1 cellular context compared by ENCODE assay signal in the genomic region with DNA sequence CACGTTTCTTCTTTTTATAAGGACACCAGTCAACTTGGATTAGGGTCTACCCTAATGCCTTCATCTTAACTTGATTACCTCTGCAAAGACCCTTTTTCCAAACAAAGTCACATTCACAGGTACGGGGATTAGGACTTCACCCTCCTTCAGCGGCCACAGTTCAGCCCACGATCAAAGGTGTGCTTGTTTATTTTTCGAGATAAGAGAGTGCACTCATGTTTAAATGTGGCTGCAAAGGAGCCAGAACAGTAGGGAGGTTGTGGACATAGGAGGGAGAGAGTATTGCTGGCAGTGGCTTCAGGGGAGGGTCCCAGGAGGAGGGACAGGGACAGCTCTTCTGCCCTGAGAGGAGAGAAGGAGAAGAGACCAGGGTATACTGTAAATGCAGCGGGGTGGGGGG.
TF ChIP-seq lines count a peak whose summit lies in the region.

No MANE protein-coding gene starts in this region.

TF ChIP-seq in HepG2, 621 proteins besides CTCF, POLR2A, EP300 and RAD21 (continued from another document and continues in another):
- peak; percentile 38; the same call in 1 of the 2 replicates for TF ChIP-seq NCOR1 (IDR thresholded peaks at IDR 0.05; ENCODE audit: borderline replicate concordance, low read length)
- peak; percentile 60; the same call in 1 of the 2 replicates for TF ChIP-seq ZNF124 (CRISPR knock-in tag; IDR thresholded peaks at IDR 0.05)
- TF ChIP-seq SALL1 (CRISPR knock-in tag; IDR thresholded peaks at IDR 0.05): peak; percentile 74
- TF ChIP-seq NR2C2 (CRISPR knock-in tag; IDR thresholded peaks at IDR 0.05; ENCODE audit: borderline replicate concordance): no peak
- TF ChIP-seq, protein P1, sequence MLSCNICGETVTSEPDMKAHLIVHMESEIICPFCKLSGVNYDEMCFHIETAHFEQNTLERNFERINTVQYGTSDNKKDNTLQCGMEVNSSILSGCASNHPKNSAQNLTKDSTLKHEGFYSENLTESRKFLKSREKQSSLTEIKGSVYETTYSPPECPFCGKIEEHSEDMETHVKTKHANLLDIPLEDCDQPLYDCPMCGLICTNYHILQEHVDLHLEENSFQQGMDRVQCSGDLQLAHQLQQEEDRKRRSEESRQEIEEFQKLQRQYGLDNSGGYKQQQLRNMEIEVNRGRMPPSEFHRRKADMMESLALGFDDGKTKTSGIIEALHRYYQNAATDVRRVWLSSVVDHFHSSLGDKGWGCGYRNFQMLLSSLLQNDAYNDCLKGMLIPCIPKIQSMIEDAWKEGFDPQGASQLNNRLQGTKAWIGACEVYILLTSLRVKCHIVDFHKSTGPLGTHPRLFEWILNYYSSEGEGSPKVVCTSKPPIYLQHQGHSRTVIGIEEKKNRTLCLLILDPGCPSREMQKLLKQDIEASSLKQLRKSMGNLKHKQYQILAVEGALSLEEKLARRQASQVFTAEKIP (CRISPR knock-in tag; IDR thresholded peaks at IDR 0.05; ENCODE audit: borderline replicate concordance): no peak
- TF ChIP-seq GFI1 (CRISPR knock-in tag; IDR thresholded peaks at IDR 0.05; ENCODE audit: borderline replicate concordance): peak; percentile 53; the same call in 1 of the 2 replicates
- TF ChIP-seq, protein P2, sequence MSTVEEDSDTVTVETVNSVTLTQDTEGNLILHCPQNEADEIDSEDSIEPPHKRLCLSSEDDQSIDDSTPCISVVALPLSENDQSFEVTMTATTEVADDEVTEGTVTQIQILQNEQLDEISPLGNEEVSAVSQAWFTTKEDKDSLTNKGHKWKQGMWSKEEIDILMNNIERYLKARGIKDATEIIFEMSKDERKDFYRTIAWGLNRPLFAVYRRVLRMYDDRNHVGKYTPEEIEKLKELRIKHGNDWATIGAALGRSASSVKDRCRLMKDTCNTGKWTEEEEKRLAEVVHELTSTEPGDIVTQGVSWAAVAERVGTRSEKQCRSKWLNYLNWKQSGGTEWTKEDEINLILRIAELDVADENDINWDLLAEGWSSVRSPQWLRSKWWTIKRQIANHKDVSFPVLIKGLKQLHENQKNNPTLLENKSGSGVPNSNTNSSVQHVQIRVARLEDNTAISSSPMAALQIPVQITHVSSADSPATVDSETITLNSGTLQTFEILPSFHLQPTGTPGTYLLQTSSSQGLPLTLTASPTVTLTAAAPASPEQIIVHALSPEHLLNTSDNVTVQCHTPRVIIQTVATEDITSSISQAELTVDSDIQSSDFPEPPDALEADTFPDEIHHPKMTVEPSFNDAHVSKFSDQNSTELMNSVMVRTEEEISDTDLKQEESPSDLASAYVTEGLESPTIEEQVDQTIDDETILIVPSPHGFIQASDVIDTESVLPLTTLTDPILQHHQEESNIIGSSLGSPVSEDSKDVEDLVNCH (CRISPR knock-in tag; IDR thresholded peaks at IDR 0.05): no peak
- TF ChIP-seq, protein P3, sequence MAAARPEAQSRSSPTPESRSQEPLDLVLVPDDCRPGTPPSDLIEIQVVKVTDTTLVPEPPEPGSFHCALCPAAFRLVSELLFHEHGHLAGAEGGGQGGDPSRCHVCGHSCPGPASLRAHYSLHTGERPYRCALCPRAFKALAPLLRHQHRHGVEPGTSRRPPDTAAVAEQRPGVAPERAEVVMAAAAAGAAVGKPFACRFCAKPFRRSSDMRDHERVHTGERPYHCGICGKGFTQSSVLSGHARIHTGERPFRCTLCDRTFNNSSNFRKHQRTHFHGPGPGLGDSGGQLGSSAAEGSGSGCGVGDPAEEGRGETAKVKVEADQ (CRISPR knock-in tag; IDR thresholded peaks at IDR 0.05; ENCODE audit: borderline replicate concordance): no peak
- TF ChIP-seq ZNF224 (CRISPR knock-in tag; IDR thresholded peaks at IDR 0.05): no peak
- no peak for TF ChIP-seq IRX3 (CRISPR knock-in tag; IDR thresholded peaks at IDR 0.05; ENCODE audit: borderline replicate concordance, low read depth)
- TF ChIP-seq TEAD3 (CRISPR knock-in tag; optimal IDR thresholded peaks at IDR 0.05; ENCODE audit: borderline replicate concordance): peak; percentile 57
- 0 out of 2 replicates have a peak, but pooled peaks have one; percentile 38 for TF ChIP-seq TSC22D2 (CRISPR knock-in tag; IDR thresholded peaks at IDR 0.05; ENCODE audit: borderline replicate concordance)
- TF ChIP-seq ZFP90 (CRISPR knock-in tag; IDR thresholded peaks at IDR 0.05; ENCODE audit: borderline replicate concordance): no peak
- TF ChIP-seq, protein P4, sequence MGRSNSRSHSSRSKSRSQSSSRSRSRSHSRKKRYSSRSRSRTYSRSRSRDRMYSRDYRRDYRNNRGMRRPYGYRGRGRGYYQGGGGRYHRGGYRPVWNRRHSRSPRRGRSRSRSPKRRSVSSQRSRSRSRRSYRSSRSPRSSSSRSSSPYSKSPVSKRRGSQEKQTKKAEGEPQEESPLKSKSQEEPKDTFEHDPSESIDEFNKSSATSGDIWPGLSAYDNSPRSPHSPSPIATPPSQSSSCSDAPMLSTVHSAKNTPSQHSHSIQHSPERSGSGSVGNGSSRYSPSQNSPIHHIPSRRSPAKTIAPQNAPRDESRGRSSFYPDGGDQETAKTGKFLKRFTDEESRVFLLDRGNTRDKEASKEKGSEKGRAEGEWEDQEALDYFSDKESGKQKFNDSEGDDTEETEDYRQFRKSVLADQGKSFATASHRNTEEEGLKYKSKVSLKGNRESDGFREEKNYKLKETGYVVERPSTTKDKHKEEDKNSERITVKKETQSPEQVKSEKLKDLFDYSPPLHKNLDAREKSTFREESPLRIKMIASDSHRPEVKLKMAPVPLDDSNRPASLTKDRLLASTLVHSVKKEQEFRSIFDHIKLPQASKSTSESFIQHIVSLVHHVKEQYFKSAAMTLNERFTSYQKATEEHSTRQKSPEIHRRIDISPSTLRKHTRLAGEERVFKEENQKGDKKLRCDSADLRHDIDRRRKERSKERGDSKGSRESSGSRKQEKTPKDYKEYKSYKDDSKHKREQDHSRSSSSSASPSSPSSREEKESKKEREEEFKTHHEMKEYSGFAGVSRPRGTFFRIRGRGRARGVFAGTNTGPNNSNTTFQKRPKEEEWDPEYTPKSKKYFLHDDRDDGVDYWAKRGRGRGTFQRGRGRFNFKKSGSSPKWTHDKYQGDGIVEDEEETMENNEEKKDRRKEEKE (IDR thresholded peaks at IDR 0.05): no peak
- peak; percentile 90 for TF ChIP-seq CBX5 (CRISPR knock-in tag; IDR thresholded peaks at IDR 0.05; ENCODE audit: borderline replicate concordance)
- TF ChIP-seq HNF4A (CRISPR knock-in tag; IDR thresholded peaks at IDR 0.05): peak; percentile 95
- TF ChIP-seq TARDBP (CRISPR knock-in tag; IDR thresholded peaks at IDR 0.05): peak; percentile 83
- TF ChIP-seq ZNF282 (IDR thresholded peaks at IDR 0.05; ENCODE audit: partially characterized antibody): no peak
- TF ChIP-seq MZF1 (CRISPR knock-in tag; IDR thresholded peaks at IDR 0.05; ENCODE audit: borderline replicate concordance): no peak
- TF ChIP-seq HNRNPK (IDR thresholded peaks at IDR 0.05; ENCODE audit: low read depth, low read length, poor library complexity, severe bottlenecking): no peak
- no peak for TF ChIP-seq ZSCAN30 (CRISPR knock-in tag; IDR thresholded peaks at IDR 0.05)
- TF ChIP-seq ZNF788 (CRISPR knock-in tag; IDR thresholded peaks at IDR 0.05; ENCODE audit: borderline replicate concordance): peak; percentile 47; the same call in 1 of the 2 replicates
- TF ChIP-seq NKX3-1 (CRISPR knock-in tag; IDR thresholded peaks at IDR 0.05): peak; percentile 86; the same call in 1 of the 2 replicates
- TF ChIP-seq GATA4 (IDR thresholded peaks at IDR 0.05; ENCODE audit: borderline replicate concordance, low read depth): peak; percentile 98
- peak; percentile 41; the same call in 1 of the 2 replicates for TF ChIP-seq FOXA1 (IDR thresholded peaks at IDR 0.05)
- TF ChIP-seq FOXA1 (CRISPR knock-in tag; IDR thresholded peaks at IDR 0.05): peak; percentile 100
- peak; percentile 79; the same call in 1 of the 2 replicates for TF ChIP-seq CREM (IDR thresholded peaks at IDR 0.05)
- no peak for TF ChIP-seq CREM (CRISPR knock-in tag; IDR thresholded peaks at IDR 0.05)
- TF ChIP-seq, protein P5, sequence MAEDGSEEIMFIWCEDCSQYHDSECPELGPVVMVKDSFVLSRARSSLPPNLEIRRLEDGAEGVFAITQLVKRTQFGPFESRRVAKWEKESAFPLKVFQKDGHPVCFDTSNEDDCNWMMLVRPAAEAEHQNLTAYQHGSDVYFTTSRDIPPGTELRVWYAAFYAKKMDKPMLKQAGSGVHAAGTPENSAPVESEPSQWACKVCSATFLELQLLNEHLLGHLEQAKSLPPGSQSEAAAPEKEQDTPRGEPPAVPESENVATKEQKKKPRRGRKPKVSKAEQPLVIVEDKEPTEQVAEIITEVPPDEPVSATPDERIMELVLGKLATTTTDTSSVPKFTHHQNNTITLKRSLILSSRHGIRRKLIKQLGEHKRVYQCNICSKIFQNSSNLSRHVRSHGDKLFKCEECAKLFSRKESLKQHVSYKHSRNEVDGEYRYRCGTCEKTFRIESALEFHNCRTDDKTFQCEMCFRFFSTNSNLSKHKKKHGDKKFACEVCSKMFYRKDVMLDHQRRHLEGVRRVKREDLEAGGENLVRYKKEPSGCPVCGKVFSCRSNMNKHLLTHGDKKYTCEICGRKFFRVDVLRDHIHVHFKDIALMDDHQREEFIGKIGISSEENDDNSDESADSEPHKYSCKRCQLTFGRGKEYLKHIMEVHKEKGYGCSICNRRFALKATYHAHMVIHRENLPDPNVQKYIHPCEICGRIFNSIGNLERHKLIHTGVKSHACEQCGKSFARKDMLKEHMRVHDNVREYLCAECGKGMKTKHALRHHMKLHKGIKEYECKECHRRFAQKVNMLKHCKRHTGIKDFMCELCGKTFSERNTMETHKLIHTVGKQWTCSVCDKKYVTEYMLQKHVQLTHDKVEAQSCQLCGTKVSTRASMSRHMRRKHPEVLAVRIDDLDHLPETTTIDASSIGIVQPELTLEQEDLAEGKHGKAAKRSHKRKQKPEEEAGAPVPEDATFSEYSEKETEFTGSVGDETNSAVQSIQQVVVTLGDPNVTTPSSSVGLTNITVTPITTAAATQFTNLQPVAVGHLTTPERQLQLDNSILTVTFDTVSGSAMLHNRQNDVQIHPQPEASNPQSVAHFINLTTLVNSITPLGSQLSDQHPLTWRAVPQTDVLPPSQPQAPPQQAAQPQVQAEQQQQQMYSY (CRISPR knock-in tag; IDR thresholded peaks at IDR 0.05): no peak
- TF ChIP-seq ZNF7 (CRISPR knock-in tag; IDR thresholded peaks at IDR 0.05): 0 out of 2 replicates have a peak, but pooled peaks have one; percentile 22
- no peak for TF ChIP-seq CENPX (CRISPR knock-in tag; IDR thresholded peaks at IDR 0.05)
- TF ChIP-seq, protein P6, sequence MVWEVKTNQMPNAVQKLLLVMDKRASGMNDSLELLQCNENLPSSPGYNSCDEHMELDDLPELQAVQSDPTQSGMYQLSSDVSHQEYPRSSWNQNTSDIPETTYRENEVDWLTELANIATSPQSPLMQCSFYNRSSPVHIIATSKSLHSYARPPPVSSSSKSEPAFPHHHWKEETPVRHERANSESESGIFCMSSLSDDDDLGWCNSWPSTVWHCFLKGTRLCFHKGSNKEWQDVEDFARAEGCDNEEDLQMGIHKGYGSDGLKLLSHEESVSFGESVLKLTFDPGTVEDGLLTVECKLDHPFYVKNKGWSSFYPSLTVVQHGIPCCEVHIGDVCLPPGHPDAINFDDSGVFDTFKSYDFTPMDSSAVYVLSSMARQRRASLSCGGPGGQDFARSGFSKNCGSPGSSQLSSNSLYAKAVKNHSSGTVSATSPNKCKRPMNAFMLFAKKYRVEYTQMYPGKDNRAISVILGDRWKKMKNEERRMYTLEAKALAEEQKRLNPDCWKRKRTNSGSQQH (CRISPR knock-in tag; IDR thresholded peaks at IDR 0.05; ENCODE audit: low read depth): no peak
- TF ChIP-seq ZNF232 (CRISPR knock-in tag; IDR thresholded peaks at IDR 0.05; ENCODE audit: borderline replicate concordance): no peak
- TF ChIP-seq POLR2G (IDR thresholded peaks at IDR 0.05; ENCODE audit: low read depth, low read length): no peak
- TF ChIP-seq, protein P7, sequence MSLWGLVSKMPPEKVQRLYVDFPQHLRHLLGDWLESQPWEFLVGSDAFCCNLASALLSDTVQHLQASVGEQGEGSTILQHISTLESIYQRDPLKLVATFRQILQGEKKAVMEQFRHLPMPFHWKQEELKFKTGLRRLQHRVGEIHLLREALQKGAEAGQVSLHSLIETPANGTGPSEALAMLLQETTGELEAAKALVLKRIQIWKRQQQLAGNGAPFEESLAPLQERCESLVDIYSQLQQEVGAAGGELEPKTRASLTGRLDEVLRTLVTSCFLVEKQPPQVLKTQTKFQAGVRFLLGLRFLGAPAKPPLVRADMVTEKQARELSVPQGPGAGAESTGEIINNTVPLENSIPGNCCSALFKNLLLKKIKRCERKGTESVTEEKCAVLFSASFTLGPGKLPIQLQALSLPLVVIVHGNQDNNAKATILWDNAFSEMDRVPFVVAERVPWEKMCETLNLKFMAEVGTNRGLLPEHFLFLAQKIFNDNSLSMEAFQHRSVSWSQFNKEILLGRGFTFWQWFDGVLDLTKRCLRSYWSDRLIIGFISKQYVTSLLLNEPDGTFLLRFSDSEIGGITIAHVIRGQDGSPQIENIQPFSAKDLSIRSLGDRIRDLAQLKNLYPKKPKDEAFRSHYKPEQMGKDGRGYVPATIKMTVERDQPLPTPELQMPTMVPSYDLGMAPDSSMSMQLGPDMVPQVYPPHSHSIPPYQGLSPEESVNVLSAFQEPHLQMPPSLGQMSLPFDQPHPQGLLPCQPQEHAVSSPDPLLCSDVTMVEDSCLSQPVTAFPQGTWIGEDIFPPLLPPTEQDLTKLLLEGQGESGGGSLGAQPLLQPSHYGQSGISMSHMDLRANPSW (CRISPR knock-in tag; IDR thresholded peaks at IDR 0.05; ENCODE audit: borderline replicate concordance): no peak
- TF ChIP-seq, protein P8, sequence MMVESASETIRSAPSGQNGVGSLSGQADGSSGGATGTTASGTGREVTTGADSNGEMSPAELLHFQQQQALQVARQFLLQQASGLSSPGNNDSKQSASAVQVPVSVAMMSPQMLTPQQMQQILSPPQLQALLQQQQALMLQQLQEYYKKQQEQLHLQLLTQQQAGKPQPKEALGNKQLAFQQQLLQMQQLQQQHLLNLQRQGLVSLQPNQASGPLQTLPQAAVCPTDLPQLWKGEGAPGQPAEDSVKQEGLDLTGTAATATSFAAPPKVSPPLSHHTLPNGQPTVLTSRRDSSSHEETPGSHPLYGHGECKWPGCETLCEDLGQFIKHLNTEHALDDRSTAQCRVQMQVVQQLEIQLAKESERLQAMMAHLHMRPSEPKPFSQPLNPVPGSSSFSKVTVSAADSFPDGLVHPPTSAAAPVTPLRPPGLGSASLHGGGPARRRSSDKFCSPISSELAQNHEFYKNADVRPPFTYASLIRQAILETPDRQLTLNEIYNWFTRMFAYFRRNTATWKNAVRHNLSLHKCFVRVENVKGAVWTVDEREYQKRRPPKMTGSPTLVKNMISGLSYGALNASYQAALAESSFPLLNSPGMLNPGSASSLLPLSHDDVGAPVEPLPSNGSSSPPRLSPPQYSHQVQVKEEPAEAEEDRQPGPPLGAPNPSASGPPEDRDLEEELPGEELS (CRISPR knock-in tag; IDR thresholded peaks at IDR 0.05): peak; percentile 89
